Comparison of ENCODE assay signal across 19 cellular contexts in the genomic region with DNA sequence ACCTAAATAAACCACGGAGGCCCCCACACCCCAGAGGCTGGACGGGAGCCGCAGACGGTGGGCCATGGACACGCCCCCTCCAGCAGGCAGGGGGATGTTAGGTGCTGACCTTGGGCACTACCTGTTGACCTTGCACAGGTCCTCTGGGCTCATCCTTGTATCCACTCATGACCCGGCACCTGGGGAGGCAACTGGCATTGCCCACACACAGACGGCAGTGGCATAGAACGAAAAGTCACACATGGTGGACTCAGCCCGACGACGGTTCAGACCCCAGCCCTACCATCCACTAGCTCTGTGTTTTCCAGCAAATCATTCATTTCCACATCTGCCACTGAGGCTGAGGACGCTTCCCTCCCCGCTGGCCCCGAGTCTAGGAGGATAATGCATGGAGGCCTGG.
DNase-seq lines count a peak whose midpoint lies in the region; ATAC-seq, FAIRE-seq and TF ChIP-seq lines count a peak whose summit lies in the region.
"Had no signal": no experiment of that assay in that cellular context is flagged by ENCODE, and none has a peak within 500 bp of the region (broad histone marks: within the 10 kb centered on the region; RNA-seq: fewer than 3 reads in every experiment).

No MANE protein-coding gene starts in this region.

- 92% methylated on average over 14 of the region's 14 CpGs; no CpG with 5 or more reads in 1 of the 2 experiments for WGBS in H1 (ENCODE audit: extremely low coverage in 1 of 2, insufficient coverage in 1 of 2, insufficient read length in 1 of 2, insufficient replicate concordance in 2 of 2, low coverage in 1 of 2, low lambda C conversion rate in 2 of 2, missing lambda C conversion rate in 1 of 2), 2 experiments
- WGBS in suprapubic skin = 100% methylated on average over 1 of the region's 14 CpGs

- ATAC-seq in GM23338 = no peak
- ATAC-seq in GM18867 (IDR thresholded peaks at IDR 0.05; ENCODE audit: unreplicated experiment) = no peak

- peaks cover 12% of the 10 kb centered on the region; the same call in 1 of the 2 replicates for H3F3A ChIP-seq in GM23338 (replicated peaks; ENCODE audit: low read depth)
- H3F3A ChIP-seq in neural progenitor cell (ENCODE audit: low read depth) = peaks cover 7% of the 10 kb centered on the region

- H4K20me1 ChIP-seq in GM23338 (replicated peaks; ENCODE audit: insufficient read depth) = no peaks in the 10 kb centered on the region
- H4K20me1 ChIP-seq in H1 (replicated peaks in 1 of 2; ENCODE audit: control insufficient read depth in 1 of 2, insufficient read depth in 2 of 2, low read length in 2 of 2) = no peaks in the 10 kb centered on the region
- no peaks in the 10 kb centered on the region for H4K20me1 ChIP-seq in neural progenitor cell (ENCODE audit: low read depth)

- no peak overlapping the region for H3K14ac ChIP-seq in H1 (ENCODE audit: insufficient read length)

- H3K9me3 Mint-ChIP-seq in GM23338 = no peaks in the 10 kb centered on the region; the same call in 2 of the 3 replicates
- H3K9me3 Mint-ChIP-seq in neural progenitor cell = no peaks in the 10 kb centered on the region
- H3K9me3 Mint-ChIP-seq: CD4-positive, alpha-beta T cell; H9 had no signal

- CTCF ChIA-PET in H1 (lab: Charles Lee; ENCODE audit: partially characterized antibody) = no interaction called here

- TF ChIP-seq CTCF in GM23338 (conservative IDR thresholded peaks at IDR 0.05; ENCODE audit: low read depth in 2 of 2) = no peak
- no peak for TF ChIP-seq CTCF in H1 (IDR thresholded peaks at IDR 0.05; ENCODE audit: control extremely low read depth in 1 of 3, insufficient read depth in 1 of 3, low read depth in 1 of 3, low read length in 3 of 3)
- TF ChIP-seq CTCF in neural progenitor cell (IDR thresholded peaks at IDR 0.05) = no peak
- TF ChIP-seq CTCF in suprapubic skin (IDR thresholded peaks at IDR 0.05) = no peak

- FAIRE-seq in H1 (lab: Jason Lieb, UNC) (no peak), frontal cortex (lab: Jason Lieb, UNC) (no peak)
- FAIRE-seq: D721Med, GM12892 had no signal

- H2BK12ac ChIP-seq in H1 (ENCODE audit: low read depth, low read length) = peak overlapping the region; percentile 96; the same call in 1 of the 2 replicates

- H3K4me1 ChIP-seq in GM23338 (ENCODE audit: insufficient read depth) = peaks cover 21% of the 10 kb centered on the region
- H3K4me1 ChIP-seq in H1 (replicated peaks in 1 of 4; ENCODE audit: control insufficient read depth in 3 of 4, insufficient read depth in 4 of 4, low read length in 3 of 4) = peaks cover 6 to 28% (median 18%) of the 10 kb centered on the region in 4 experiments
- H3K4me1 ChIP-seq in neural progenitor cell = peaks cover 11% of the 10 kb centered on the region
- H3K4me1 ChIP-seq in suprapubic skin = peaks cover 4% of the 10 kb centered on the region

- TF ChIP-seq EP300 in H1 (IDR thresholded peaks at IDR 0.05; ENCODE audit: borderline replicate concordance in 1 of 2, low read depth in 2 of 2, low read length in 2 of 2) = no peak
- no peak for TF ChIP-seq EP300 in suprapubic skin (IDR thresholded peaks at IDR 0.05)

- H2BK120ac ChIP-seq in H1 (replicated peaks; ENCODE audit: low read depth, low read length) = no peak overlapping the region

- no peak overlapping the region for H2AK5ac ChIP-seq in H1 (ENCODE audit: low read depth, low read length)

- no peaks in the 10 kb centered on the region for H3K9me2 ChIP-seq in GM23338 (ENCODE audit: insufficient read depth)

- H3K79me2 ChIP-seq in GM23338 (replicated peaks; ENCODE audit: insufficient read depth) = no peaks in the 10 kb centered on the region
- H3K79me2 ChIP-seq in H1 (ENCODE audit: control insufficient read depth in 1 of 2, insufficient read depth in 2 of 2, low read length in 2 of 2) = no peaks in the 10 kb centered on the region
- H3K79me2 ChIP-seq in neural progenitor cell (ENCODE audit: low read depth) = no peaks in the 10 kb centered on the region

- no peaks in the 10 kb centered on the region for H3K27me3 ChIP-seq in GM23338 (ENCODE audit: insufficient read depth)
- H3K27me3 ChIP-seq in H1 (replicated peaks in 1 of 4; ENCODE audit: control insufficient read depth in 3 of 4, extremely low read depth in 1 of 4, insufficient read depth in 3 of 4, low read length in 3 of 4) = no peaks in the 10 kb centered on the region; a peak in 2 of 7 replicates
- peaks cover 9% of the 10 kb centered on the region for H3K27me3 ChIP-seq in neural progenitor cell
- peaks cover 37% of the 10 kb centered on the region for H3K27me3 ChIP-seq in suprapubic skin

- H2BK20ac ChIP-seq in H1 (ENCODE audit: low read length) = no peak overlapping the region

- H3K4me3 ChIP-seq in GM23338 (no peak overlapping the region), H1 (ENCODE audit: extremely low read depth in 1 of 4, insufficient read depth in 2 of 4, low read depth in 3 of 4, low read length in 4 of 4) (no peak overlapping the region), neural progenitor cell (no peak overlapping the region), suprapubic skin (no peak overlapping the region)
- H3K4me3 ChIP-seq: GM23248 had no signal

- H3K9ac ChIP-seq in H1 (replicated peaks in 1 of 4; ENCODE audit: extremely low read depth in 1 of 4, low read depth in 3 of 4, low read length in 3 of 4) = no peak overlapping the region
- H3K9ac ChIP-seq in neural progenitor cell = no peak overlapping the region
- H3K9ac ChIP-seq: GM23248 had no signal

- H3K23me2 ChIP-seq in H1 (ENCODE audit: low read depth, low read length) = peaks cover 3% of the 10 kb centered on the region; the same call in 1 of the 2 replicates

- H3K9me3 ChIP-seq in H1 (ENCODE audit: insufficient read depth in 2 of 2, low read depth in 1 of 2, low read length in 1 of 2) = no peaks in the 10 kb centered on the region
- H3K9me3 ChIP-seq in neural progenitor cell (ENCODE audit: low read depth) = no peaks in the 10 kb centered on the region
- no peaks in the 10 kb centered on the region for H3K9me3 ChIP-seq in suprapubic skin

- POLR2A ChIA-PET in H1 (lab: Charles Lee; ENCODE audit: partially characterized antibody) = no interaction called here

- no peak overlapping the region for H3K4ac ChIP-seq in H1 (replicated peaks; ENCODE audit: insufficient read length, low read depth, low read length)

- TF ChIP-seq POLR2A in H1 (IDR thresholded peaks at IDR 0.05; ENCODE audit: control extremely low read depth in 1 of 2, low read depth in 2 of 2, low read length in 2 of 2) (no peak), suprapubic skin (IDR thresholded peaks at IDR 0.05) (no peak)

- no peak overlapping the region for H2AFZ ChIP-seq in GM23338
- no peak overlapping the region for H2AFZ ChIP-seq in H1 (ENCODE audit: low read length)
- no peak overlapping the region for H2AFZ ChIP-seq in neural progenitor cell (replicated peaks)
- H2AFZ ChIP-seq: GM23248 had no signal

- H3K27ac Mint-ChIP-seq in GM23338 (no peak overlapping the region), neural progenitor cell (peak overlapping the region; percentile 34)
- H3K27ac Mint-ChIP-seq: CD4-positive, alpha-beta T cell; H9 had no signal

- peak overlapping the region; percentile 19; the same call in 1 of the 2 replicates for H2BK15ac ChIP-seq in H1 (ENCODE audit: low read length)

- TF ChIP-seq RAD21 in H1 (IDR thresholded peaks at IDR 0.05 in 1 of 2, conservative IDR thresholded peaks at IDR 0.05 in 1 of 2; ENCODE audit: low read depth in 2 of 2, low read length in 2 of 2) = no peak

- no peak for DNase-seq in GM23338 (ENCODE audit: low spot score)
- DNase-seq in H1 (ENCODE audit: low read depth in 1 of 2, low spot score in 2 of 2) = no peak
- no peak for DNase-seq in neural progenitor cell (ENCODE audit: low spot score)
- DNase-seq in suprapubic skin (ENCODE audit: low spot score in 2 of 2) = peak; percentile 50 to 64
- DNase-seq in frontal cortex (ENCODE audit: low spot score in 2 of 2) = no peak
- no peak for DNase-seq in KG1 (lab: John Stamatoyannopoulos, UW)
- DNase-seq in NCI-H2227 (lab: John Stamatoyannopoulos, UW; ENCODE audit: unreplicated experiment) = no peak
- DNase-seq: ACHN; C1 segment of cervical spinal cord; CD4-positive, alpha-beta T cell; COR-L47; DMS153; DND-41; GDM1; GM23248 had no signal

- H3K18ac ChIP-seq in H1 (ENCODE audit: extremely low read depth, low read length) = no peak overlapping the region

- no peaks in the 10 kb centered on the region for H3K79me1 ChIP-seq in H1 (ENCODE audit: low read depth, low read length)

- H3K4me1 Mint-ChIP-seq in GM23338 = peaks cover 48% of the 10 kb centered on the region
- peaks cover 45% of the 10 kb centered on the region for H3K4me1 Mint-ChIP-seq in neural progenitor cell

- no peak overlapping the region for H3K4me3 Mint-ChIP-seq in GM23338
- peak overlapping the region; percentile 35 for H3K4me3 Mint-ChIP-seq in neural progenitor cell
- H3K4me3 Mint-ChIP-seq: CD4-positive, alpha-beta T cell; H9 had no signal

- H3K36me3 Mint-ChIP-seq in GM23338 (ENCODE audit: low read depth) (no peaks in the 10 kb centered on the region), neural progenitor cell (no peaks in the 10 kb centered on the region)

- H3K56ac ChIP-seq in H1 (replicated peaks; ENCODE audit: insufficient read length, low read depth, low read length) = no peak overlapping the region

- 0 out of 2 replicates have a peak overlapping the region, but pooled peaks have one; percentile 76 for H3K4me2 ChIP-seq in GM23338
- H3K4me2 ChIP-seq in H1 (ENCODE audit: insufficient read depth in 1 of 2, low read depth in 2 of 2, low read length in 2 of 2) = no peak overlapping the region
- H3K4me2 ChIP-seq in neural progenitor cell = no peak overlapping the region

- peak overlapping the region; percentile 79; the same call in 1 of the 2 replicates for H2BK5ac ChIP-seq in H1 (ENCODE audit: low read depth, low read length)

- no peak overlapping the region for H4K91ac ChIP-seq in H1 (replicated peaks; ENCODE audit: insufficient read length, low read length)

- no peak overlapping the region for H3K23ac ChIP-seq in H1 (ENCODE audit: insufficient read length)

- H4K8ac ChIP-seq in H1 (ENCODE audit: extremely low read depth, insufficient read depth, low read length) = no peak overlapping the region

- H3K27ac ChIP-seq in GM23338 (ENCODE audit: low read depth) = no peak overlapping the region
- H3K27ac ChIP-seq in H1 (ENCODE audit: low read depth, low read length) = no peak overlapping the region
- H3K27ac ChIP-seq in neural progenitor cell = no peak overlapping the region
- no peak overlapping the region for H3K27ac ChIP-seq in suprapubic skin
- H3K27ac ChIP-seq: GM23248 had no signal

- H3K36me3 ChIP-seq in GM23338 (ENCODE audit: insufficient read depth) = no peaks in the 10 kb centered on the region
- no peaks in the 10 kb centered on the region for H3K36me3 ChIP-seq in H1 (ENCODE audit: control insufficient read depth in 2 of 4, insufficient read depth in 4 of 4, low read length in 3 of 4)
- no peaks in the 10 kb centered on the region for H3K36me3 ChIP-seq in neural progenitor cell
- no peaks in the 10 kb centered on the region for H3K36me3 ChIP-seq in suprapubic skin

- H3K27me3 Mint-ChIP-seq in GM23338 (ENCODE audit: insufficient read depth, low read depth, poor library complexity) (peaks cover 15% of the 10 kb centered on the region), neural progenitor cell (ENCODE audit: insufficient read depth, low read depth) (peaks cover 15% of the 10 kb centered on the region)

- H4K5ac ChIP-seq in H1 (ENCODE audit: insufficient read length, low read depth, low read length) = no peak overlapping the region

TF ChIP-seq in H1, 55 proteins besides CTCF, POLR2A, EP300 and RAD21 (continues in another document):
- TF ChIP-seq ZNF274 (IDR thresholded peaks at IDR 0.05; ENCODE audit: borderline replicate concordance, extremely low read depth, low read length) = no peak

Comparison
In these comparisons a context has a peak if more than half of its experiments do, and no peak if none do; other contexts are left out.
1. DNase-seq: peak in suprapubic skin (2 of 2); none in GM23338 (single experiment), H1 (0 of 2), neural progenitor cell (single experiment), frontal cortex (0 of 2), KG1 (single experiment) and NCI-H2227 (single experiment).